In genomic region chr13:46831588-46832194, GRCh38 we compare ENCODE assay signal across 8 cellular contexts. TPM values are rescaled to one million over a fixed set of nuclear protein-coding genes. Genes with fewer than 3 reads are reported as not detected.
DNase-seq lines count a peak whose midpoint lies in the region; ATAC-seq and TF ChIP-seq lines count a peak whose summit lies in the region.

No MANE protein-coding gene starts in this region.

- no peaks in the 10 kb centered on the region for H4K20me1 ChIP-seq in KMS-11 (ENCODE audit: insufficient read depth)

- TF ChIP-seq CTCF in heart left ventricle (IDR thresholded peaks at IDR 0.05) (peak; percentile 55 to 86 (median 74)), KMS-11 (conservative IDR thresholded peaks at IDR 0.05; ENCODE audit: low read depth, low read length) (peak; percentile 79)

- H3K27ac ChIP-seq in heart left ventricle (no peak overlapping the region), KMS-11 (no peak overlapping the region)

- no peak for TF ChIP-seq POLR2A in heart left ventricle (IDR thresholded peaks at IDR 0.05)

- H2AFZ ChIP-seq in KMS-11 (ENCODE audit: low read depth): no peak overlapping the region

- intact Hi-C loops in heart left ventricle (cut with DNase I): loop anchor here (5.0 to 10.0 kb wide), 4 partner anchors 763 to 946 kb away; no protein-coding TSS in a partner anchor
- intact Hi-C loops in Right ventricle myocardium inferior (cut with DNase I): loop anchor here (5.0 kb wide), 1 partner anchor 941 kb away; no protein-coding TSS in a partner anchor

- H3K4me3 ChIP-seq in heart left ventricle (no peak overlapping the region), KMS-11 (IDR thresholded peaks at IDR 0.05; ENCODE audit: insufficient read depth, low read depth, low read length) (no peak overlapping the region)

- H3K4me1 ChIP-seq in heart left ventricle (no peaks in the 10 kb centered on the region), KMS-11 (ENCODE audit: low read depth, poor library complexity, severe bottlenecking) (no peaks in the 10 kb centered on the region)

- no peak overlapping the region for H3K9ac ChIP-seq in KMS-11

- H3K36me3 ChIP-seq in heart left ventricle (no peaks in the 10 kb centered on the region), KMS-11 (ENCODE audit: insufficient read depth) (no peaks in the 10 kb centered on the region)

- no peak overlapping the region for H3K4me2 ChIP-seq in KMS-11

- no peaks in the 10 kb centered on the region for H3K9me3 ChIP-seq in heart left ventricle

- H3K27me3 ChIP-seq in heart left ventricle: no peaks in the 10 kb centered on the region
- no peaks in the 10 kb centered on the region for H3K27me3 ChIP-seq in KMS-11 (ENCODE audit: insufficient read depth, low read depth)

- DNase-seq in heart left ventricle: no peak
- no peak for DNase-seq in Right ventricle myocardium inferior (ENCODE audit: missing footprints)
- DNase-seq in effector CD4-positive, alpha-beta T cell: peak; percentile 14
- DNase-seq in myocyte (ENCODE audit: low read depth): peak; percentile 64

- WGBS in heart left ventricle, 4 donors: 15 to 21% (median 21%) methylated on average over 5 of the region's 5 CpGs

- peak in 1 of 4 donors; percentile 36 for ATAC-seq in heart left ventricle
- no peak for ATAC-seq in Right ventricle myocardium inferior
- peak; percentile 75 for ATAC-seq in SK-N-SH treated with all-trans-retinoic acid at 6 μM for 48 hours
- ATAC-seq in GM19395 (IDR thresholded peaks at IDR 0.05; ENCODE audit: unreplicated experiment): no peak
- ATAC-seq in HG02571 (IDR thresholded peaks at IDR 0.05; ENCODE audit: unreplicated experiment): no peak

- no peaks in the 10 kb centered on the region for H3K79me2 ChIP-seq in KMS-11 (ENCODE audit: insufficient read depth, low read depth)

TF ChIP-seq in SK-N-SH treated with all-trans-retinoic acid at 6 μM for 48 hours, 23 proteins besides CTCF, POLR2A, EP300 and RAD21:
- TF ChIP-seq, protein P1, sequence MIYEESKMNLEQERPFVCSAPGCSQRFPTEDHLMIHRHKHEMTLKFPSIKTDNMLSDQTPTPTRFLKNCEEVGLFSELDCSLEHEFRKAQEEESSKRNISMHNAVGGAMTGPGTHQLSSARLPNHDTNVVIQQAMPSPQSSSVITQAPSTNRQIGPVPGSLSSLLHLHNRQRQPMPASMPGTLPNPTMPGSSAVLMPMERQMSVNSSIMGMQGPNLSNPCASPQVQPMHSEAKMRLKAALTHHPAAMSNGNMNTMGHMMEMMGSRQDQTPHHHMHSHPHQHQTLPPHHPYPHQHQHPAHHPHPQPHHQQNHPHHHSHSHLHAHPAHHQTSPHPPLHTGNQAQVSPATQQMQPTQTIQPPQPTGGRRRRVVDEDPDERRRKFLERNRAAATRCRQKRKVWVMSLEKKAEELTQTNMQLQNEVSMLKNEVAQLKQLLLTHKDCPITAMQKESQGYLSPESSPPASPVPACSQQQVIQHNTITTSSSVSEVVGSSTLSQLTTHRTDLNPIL (CRISPR knock-in tag; IDR thresholded peaks at IDR 0.05; ENCODE audit: low read depth): no peak
- TF ChIP-seq, protein P2, sequence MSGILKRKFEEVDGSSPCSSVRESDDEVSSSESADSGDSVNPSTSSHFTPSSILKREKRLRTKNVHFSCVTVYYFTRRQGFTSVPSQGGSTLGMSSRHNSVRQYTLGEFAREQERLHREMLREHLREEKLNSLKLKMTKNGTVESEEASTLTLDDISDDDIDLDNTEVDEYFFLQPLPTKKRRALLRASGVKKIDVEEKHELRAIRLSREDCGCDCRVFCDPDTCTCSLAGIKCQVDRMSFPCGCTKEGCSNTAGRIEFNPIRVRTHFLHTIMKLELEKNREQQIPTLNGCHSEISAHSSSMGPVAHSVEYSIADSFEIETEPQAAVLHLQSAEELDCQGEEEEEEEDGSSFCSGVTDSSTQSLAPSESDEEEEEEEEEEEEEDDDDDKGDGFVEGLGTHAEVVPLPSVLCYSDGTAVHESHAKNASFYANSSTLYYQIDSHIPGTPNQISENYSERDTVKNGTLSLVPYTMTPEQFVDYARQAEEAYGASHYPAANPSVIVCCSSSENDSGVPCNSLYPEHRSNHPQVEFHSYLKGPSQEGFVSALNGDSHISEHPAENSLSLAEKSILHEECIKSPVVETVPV (CRISPR knock-in tag; IDR thresholded peaks at IDR 0.05): no peak
- TF ChIP-seq ZC3H10 (CRISPR knock-in tag; IDR thresholded peaks at IDR 0.05) (no peak), ZFP3 (CRISPR knock-in tag; IDR thresholded peaks at IDR 0.05) (no peak), ZFP30 (CRISPR knock-in tag; IDR thresholded peaks at IDR 0.05) (no peak), ZNF8 (CRISPR knock-in tag; IDR thresholded peaks at IDR 0.05) (no peak), RARB (CRISPR knock-in tag; IDR thresholded peaks at IDR 0.05) (no peak), CSDC2 (CRISPR knock-in tag; IDR thresholded peaks at IDR 0.05) (no peak), TOX (CRISPR knock-in tag; IDR thresholded peaks at IDR 0.05; ENCODE audit: borderline replicate concordance) (no peak)
- TF ChIP-seq, protein P3, sequence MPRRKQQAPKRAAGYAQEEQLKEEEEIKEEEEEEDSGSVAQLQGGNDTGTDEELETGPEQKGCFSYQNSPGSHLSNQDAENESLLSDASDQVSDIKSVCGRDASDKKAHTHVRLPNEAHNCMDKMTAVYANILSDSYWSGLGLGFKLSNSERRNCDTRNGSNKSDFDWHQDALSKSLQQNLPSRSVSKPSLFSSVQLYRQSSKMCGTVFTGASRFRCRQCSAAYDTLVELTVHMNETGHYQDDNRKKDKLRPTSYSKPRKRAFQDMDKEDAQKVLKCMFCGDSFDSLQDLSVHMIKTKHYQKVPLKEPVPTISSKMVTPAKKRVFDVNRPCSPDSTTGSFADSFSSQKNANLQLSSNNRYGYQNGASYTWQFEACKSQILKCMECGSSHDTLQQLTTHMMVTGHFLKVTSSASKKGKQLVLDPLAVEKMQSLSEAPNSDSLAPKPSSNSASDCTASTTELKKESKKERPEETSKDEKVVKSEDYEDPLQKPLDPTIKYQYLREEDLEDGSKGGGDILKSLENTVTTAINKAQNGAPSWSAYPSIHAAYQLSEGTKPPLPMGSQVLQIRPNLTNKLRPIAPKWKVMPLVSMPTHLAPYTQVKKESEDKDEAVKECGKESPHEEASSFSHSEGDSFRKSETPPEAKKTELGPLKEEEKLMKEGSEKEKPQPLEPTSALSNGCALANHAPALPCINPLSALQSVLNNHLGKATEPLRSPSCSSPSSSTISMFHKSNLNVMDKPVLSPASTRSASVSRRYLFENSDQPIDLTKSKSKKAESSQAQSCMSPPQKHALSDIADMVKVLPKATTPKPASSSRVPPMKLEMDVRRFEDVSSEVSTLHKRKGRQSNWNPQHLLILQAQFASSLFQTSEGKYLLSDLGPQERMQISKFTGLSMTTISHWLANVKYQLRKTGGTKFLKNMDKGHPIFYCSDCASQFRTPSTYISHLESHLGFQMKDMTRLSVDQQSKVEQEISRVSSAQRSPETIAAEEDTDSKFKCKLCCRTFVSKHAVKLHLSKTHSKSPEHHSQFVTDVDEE (CRISPR knock-in tag; IDR thresholded peaks at IDR 0.05): no peak
- TF ChIP-seq, protein P4, sequence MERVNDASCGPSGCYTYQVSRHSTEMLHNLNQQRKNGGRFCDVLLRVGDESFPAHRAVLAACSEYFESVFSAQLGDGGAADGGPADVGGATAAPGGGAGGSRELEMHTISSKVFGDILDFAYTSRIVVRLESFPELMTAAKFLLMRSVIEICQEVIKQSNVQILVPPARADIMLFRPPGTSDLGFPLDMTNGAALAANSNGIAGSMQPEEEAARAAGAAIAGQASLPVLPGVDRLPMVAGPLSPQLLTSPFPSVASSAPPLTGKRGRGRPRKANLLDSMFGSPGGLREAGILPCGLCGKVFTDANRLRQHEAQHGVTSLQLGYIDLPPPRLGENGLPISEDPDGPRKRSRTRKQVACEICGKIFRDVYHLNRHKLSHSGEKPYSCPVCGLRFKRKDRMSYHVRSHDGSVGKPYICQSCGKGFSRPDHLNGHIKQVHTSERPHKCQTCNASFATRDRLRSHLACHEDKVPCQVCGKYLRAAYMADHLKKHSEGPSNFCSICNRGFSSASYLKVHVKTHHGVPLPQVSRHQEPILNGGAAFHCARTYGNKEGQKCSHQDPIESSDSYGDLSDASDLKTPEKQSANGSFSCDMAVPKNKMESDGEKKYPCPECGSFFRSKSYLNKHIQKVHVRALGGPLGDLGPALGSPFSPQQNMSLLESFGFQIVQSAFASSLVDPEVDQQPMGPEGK (CRISPR knock-in tag; IDR thresholded peaks at IDR 0.05; ENCODE audit: borderline replicate concordance): no peak

RNA-seq across cellular contexts. Expression of gene ESD, which starts 34.7 kb away (rescaled TPM):
- total RNA-seq in heart left ventricle: 100 to 1,000 TPM in 5 of 9 donors, 10 to 100 TPM in 4; 89.7 to 109 (median 103) TPM
- 100 to 1,000 TPM in 1 of 2 donors, 10 to 100 TPM in 1; 94.1 to 113 TPM for polyA plus RNA-seq in heart left ventricle
- 106 TPM for total RNA-seq in Right ventricle myocardium inferior
- 146 and 155 TPM in 2 replicates for total RNA-seq in myocyte
- polyA plus RNA-seq in myocyte (2012): 92.6 TPM

Comparison
In these comparisons a context has a peak if more than half of its experiments do, and no peak if none do; other contexts are left out.
1. DNase-seq: peak in effector CD4-positive, alpha-beta T cell (single experiment) and myocyte (single experiment); none in heart left ventricle (0 of 5) and Right ventricle myocardium inferior (single experiment).